ENCODE assay signal across 28 cellular contexts in genomic region chr12:8894986-8895385, GRCh38.
"Had no signal": no experiment of that assay in that cellular context is flagged by ENCODE, and none has a peak within 500 bp of the region (broad histone marks: within the 10 kb centered on the region; RNA-seq: fewer than 3 reads in every experiment).

No MANE protein-coding gene starts in this region.

- H3K27me3 ChIP-seq: pancreas, right lobe of liver, sigmoid colon, spleen, stomach, tibial artery, transverse colon, upper lobe of right lung, uterus had no signal

- H3K27me3 Mint-ChIP-seq: natural killer cell treated with Interleukin-12 subunit alpha and Interleukin-12 subunit beta and Interleukin-15 and Interleukin-18, amount 100 ng/mL, for 72 hours; stimulated activated naive B cell treated with anti-CD40 and anti-IgM and Interleukin-4, amounts not matched to agents 10 μg/mL and 1 μg/mL and 100 μg/mL, for 72 hours; stimulated activated naive CD8-positive, alpha-beta T cell treated with anti-CD3 and anti-CD28 coated beads, Interleukin-15, Interleukin-2, amounts not matched to agents 100 ng/mL and 50 ng/mL, for 24 hours had no signal

- H3K4me3 Mint-ChIP-seq: naive B cell; naive thymus-derived CD8-positive, alpha-beta T cell; natural killer cell treated with Interleukin-12 subunit alpha and Interleukin-12 subunit beta and Interleukin-15 and Interleukin-18, amount 100 ng/mL, for 72 hours; nephron progenitor cell; neural crest cell; stimulated activated effector memory CD8-positive, alpha-beta T cell treated with anti-CD3 and anti-CD28 coated beads, Interleukin-12 subunit alpha, Interleukin-12 subunit beta, amount 100 ng/mL, for 72 hours; stimulated activated naive CD8-positive, alpha-beta T cell treated with anti-CD3 and anti-CD28 coated beads, Interleukin-15, Interleukin-2, amounts not matched to agents 100 ng/mL and 50 ng/mL, for 24 hours; type B pancreatic cell had no signal

- H3K4me1 ChIP-seq: psoas muscle, right lobe of liver, sigmoid colon, tibial artery, uterus had no signal

- H3K4me3 ChIP-seq: pancreas, psoas muscle, right lobe of liver, sigmoid colon, spleen, stomach, tibial artery, transverse colon, upper lobe of right lung, uterus had no signal

- H3K9me3 ChIP-seq: neutrophil, pancreas, psoas muscle, right lobe of liver, sigmoid colon, stomach, tibial artery, transverse colon, upper lobe of right lung, uterus had no signal

- H3K36me3 ChIP-seq: neutrophil, pancreas, right lobe of liver, sigmoid colon, spleen, stomach, tibial artery, transverse colon, upper lobe of right lung, uterus had no signal

- H3K36me3 Mint-ChIP-seq: naive B cell; naive thymus-derived CD8-positive, alpha-beta T cell; natural killer cell treated with Interleukin-12 subunit alpha and Interleukin-12 subunit beta and Interleukin-15 and Interleukin-18, amount 100 ng/mL, for 72 hours; stimulated activated effector memory CD8-positive, alpha-beta T cell treated with anti-CD3 and anti-CD28 coated beads, Interleukin-12 subunit alpha, Interleukin-12 subunit beta, amount 100 ng/mL, for 72 hours had no signal

- H3K27ac Mint-ChIP-seq: naive thymus-derived CD8-positive, alpha-beta T cell; natural killer cell treated with Interleukin-12 subunit alpha and Interleukin-12 subunit beta and Interleukin-15 and Interleukin-18, amount 100 ng/mL, for 72 hours; nephron progenitor cell; stimulated activated effector memory CD8-positive, alpha-beta T cell treated with anti-CD3 and anti-CD28 coated beads, Interleukin-12 subunit alpha, Interleukin-12 subunit beta, amount 100 ng/mL, for 72 hours; stimulated activated naive B cell treated with anti-CD40 and anti-IgM and Interleukin-4, amounts not matched to agents 10 μg/mL and 1 μg/mL and 100 μg/mL, for 72 hours; stimulated activated naive CD8-positive, alpha-beta T cell treated with anti-CD3 and anti-CD28 coated beads, Interleukin-15, Interleukin-2, amounts not matched to agents 100 ng/mL and 50 ng/mL, for 24 hours; type B pancreatic cell had no signal

- H3K27ac ChIP-seq: neutrophil, pancreas, psoas muscle, right lobe of liver, sigmoid colon, spleen, stomach, tibial artery, transverse colon, upper lobe of right lung, uterus had no signal

- H3K9me3 Mint-ChIP-seq: naive thymus-derived CD8-positive, alpha-beta T cell; natural killer cell treated with Interleukin-12 subunit alpha and Interleukin-12 subunit beta and Interleukin-15 and Interleukin-18, amount 100 ng/mL, for 72 hours; neural crest cell; stimulated activated effector memory CD8-positive, alpha-beta T cell treated with anti-CD3 and anti-CD28 coated beads, Interleukin-12 subunit alpha, Interleukin-12 subunit beta, amount 100 ng/mL, for 72 hours; stimulated activated naive CD8-positive, alpha-beta T cell treated with anti-CD3 and anti-CD28 coated beads, Interleukin-15, Interleukin-2, amounts not matched to agents 100 ng/mL and 50 ng/mL, for 24 hours had no signal

- ATAC-seq: naive thymus-derived CD8-positive, alpha-beta T cell; natural killer cell treated with Interleukin-12 subunit alpha and Interleukin-12 subunit beta and Interleukin-15 and Interleukin-18, amount 100 ng/mL, for 72 hours; pancreas; psoas muscle; right cardiac atrium; right lobe of liver; stimulated activated effector memory CD8-positive, alpha-beta T cell treated with anti-CD3 and anti-CD28 coated beads, Interleukin-12 subunit alpha, Interleukin-12 subunit beta, amount 100 ng/mL, for 72 hours; upper lobe of right lung had no signal

- DNase-seq: naive B cell; naive thymus-derived CD8-positive, alpha-beta T cell; nephron progenitor cell; nucleus accumbens; pancreas; psoas muscle; right cardiac atrium; right lobe of liver; sigmoid colon; small intestine; spleen; stimulated activated CD4-positive, alpha-beta T cell treated with anti-CD3 and anti-CD28 coated beads, Interleukin-12 subunit alpha, Interleukin-12 subunit beta, amount 100 ng/mL, for 4 hours; stimulated activated CD4-positive, alpha-beta T cell treated with anti-CD3 and anti-CD28 coated beads, Interleukin-2, amount 100 ng/mL, for 24 hours; stimulated activated CD4-positive, alpha-beta T cell treated with anti-CD3 and anti-CD28 coated beads, Interleukin-2, amount 100 ng/mL, for 48 hours; stimulated activated CD4-positive, alpha-beta T cell treated with anti-CD3 and anti-CD28 coated beads, Interleukin-4, amount 100 ng/mL, for 24 hours; stimulated activated naive B cell treated with anti-CD40 and anti-IgM and Interleukin-4, amounts not matched to agents 10 μg/mL and 1 μg/mL and 100 μg/mL, for 72 hours; stimulated activated naive CD4-positive, alpha-beta T cell treated with Interleukin-2 at 50 U/mL for 16 hours; stomach; tibial artery; transverse colon; upper lobe of right lung; uterus had no signal

- H3K4me1 Mint-ChIP-seq: stimulated activated effector memory CD8-positive, alpha-beta T cell treated with anti-CD3 and anti-CD28 coated beads, Interleukin-12 subunit alpha, Interleukin-12 subunit beta, amount 100 ng/mL, for 72 hours had no signal
